In the genomic region with DNA sequence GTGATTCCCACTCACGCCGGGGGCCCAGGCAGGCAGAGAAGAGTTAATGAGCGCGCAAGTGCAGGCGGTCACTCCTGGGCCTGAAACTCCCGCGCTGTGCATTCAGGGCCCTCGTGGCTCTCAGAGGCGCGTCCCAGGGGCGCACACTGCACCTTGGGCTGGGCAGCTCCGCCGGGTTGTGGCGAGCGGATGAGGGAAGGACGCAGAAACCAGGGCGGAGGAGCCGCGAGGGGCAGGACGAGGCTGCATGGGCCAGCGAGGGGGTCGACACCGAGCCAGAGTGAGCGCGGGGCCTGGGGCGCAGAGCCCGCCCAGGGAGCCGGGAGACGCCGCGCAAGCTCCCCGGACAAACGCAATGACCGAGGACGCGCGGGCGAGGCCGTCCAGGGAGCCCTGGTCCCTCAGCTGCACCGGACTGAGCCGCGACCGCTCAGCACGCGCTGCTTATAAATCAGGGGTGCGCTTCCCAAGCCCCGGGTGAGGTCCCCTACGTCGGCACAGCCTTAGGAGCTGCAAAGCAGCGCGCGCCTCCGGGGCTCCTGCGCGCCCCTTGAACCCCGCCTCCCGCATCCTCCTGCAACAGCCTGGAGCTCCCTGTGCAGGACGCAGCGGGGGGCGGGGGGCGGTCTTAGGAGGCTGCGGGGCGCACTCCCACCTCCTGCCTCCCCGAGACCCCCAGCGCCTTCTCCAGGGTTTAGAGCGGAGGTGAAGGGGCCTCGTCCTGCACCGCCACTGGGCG, we compare ENCODE assay signal across 18 cellular contexts.
DNase-seq lines count a peak whose midpoint lies in the region; ATAC-seq and TF ChIP-seq lines count a peak whose summit lies in the region.
"Had no signal": no experiment of that assay in that cellular context is flagged by ENCODE, and none has a peak within 500 bp of the region (broad histone marks: within the 10 kb centered on the region; RNA-seq: fewer than 3 reads in every experiment).

No MANE protein-coding gene starts in this region.

- intact Hi-C loops in gastrocnemius medialis (cut with DNase I; ENCODE audit: low total_unique reads), result no loop called here

- no peak for ATAC-seq in gastrocnemius medialis
- ATAC-seq: Right ventricle myocardium inferior had no signal

- no peak overlapping the region for H3K27ac ChIP-seq in neuronal stem cell (replicated peaks; ENCODE audit: low read length)
- H3K27ac ChIP-seq in gastrocnemius medialis, result no peak overlapping the region
- H3K27ac ChIP-seq: adrenal gland, KMS-11, prostate gland had no signal

- H4K8ac ChIP-seq in neuronal stem cell (ENCODE audit: low read depth, low read length), result no peak overlapping the region

- H2AK5ac ChIP-seq in neuronal stem cell (ENCODE audit: low read depth, low read length), result no peak overlapping the region

- no peak overlapping the region for H3K4ac ChIP-seq in neuronal stem cell (ENCODE audit: low read length)

- in situ Hi-C loops in gastrocnemius medialis (cut with MboI; ENCODE audit: low sequenced_read_pairs in 4 of 4), result no loop called here

- peak overlapping the region; percentile 99 for H2BK15ac ChIP-seq in neuronal stem cell (ENCODE audit: low read length)

- no peaks in the 10 kb centered on the region for H3K36me3 ChIP-seq in ES-I3 (ENCODE audit: insufficient read depth, low read length)
- no peaks in the 10 kb centered on the region for H3K36me3 ChIP-seq in iPS-15b (ENCODE audit: control insufficient read depth, insufficient read depth, low read length)
- H3K36me3 ChIP-seq in neuronal stem cell (replicated peaks in 1 of 2; ENCODE audit: control insufficient read depth in 2 of 2, insufficient read depth in 2 of 2, low read length in 2 of 2), result no peaks in the 10 kb centered on the region
- no peaks in the 10 kb centered on the region for H3K36me3 ChIP-seq in gastrocnemius medialis
- H3K36me3 ChIP-seq: adrenal gland, BE2C, prostate gland had no signal

- H3K14ac ChIP-seq in neuronal stem cell (ENCODE audit: low read length), result peak overlapping the region; percentile 85

- H3K4me2 ChIP-seq in neuronal stem cell (ENCODE audit: insufficient read depth, low read length, poor library complexity, severe bottlenecking), result peak overlapping the region; percentile 82
- H3K4me2 ChIP-seq: KMS-11 had no signal

- H3K27me3 ChIP-seq in iPS-15b (ENCODE audit: control insufficient read depth, insufficient read depth, low read length) (peaks cover 31% of the 10 kb centered on the region), neuronal stem cell (ENCODE audit: control insufficient read depth in 3 of 3, insufficient read depth in 3 of 3, low read depth in 1 of 3, low read length in 3 of 3) (peaks cover 0 to 25% (median 6%) of the 10 kb centered on the region in 3 experiments), gastrocnemius medialis (peaks cover 22 to 24% (median 22%) of the 10 kb centered on the region in 3 donors)
- H3K27me3 ChIP-seq: BE2C had no signal

- H3K9me3 Mint-ChIP-seq in activated naive CD8-positive, alpha-beta T cell (ENCODE audit: low read depth), result peaks cover 6% of the 10 kb centered on the region

- TF ChIP-seq POLR2A in gastrocnemius medialis (IDR thresholded peaks at IDR 0.05), result no peak

- no peak overlapping the region for H3K27ac Mint-ChIP-seq in activated naive CD8-positive, alpha-beta T cell

- H3K18ac ChIP-seq in neuronal stem cell (ENCODE audit: low read length), result peak overlapping the region; percentile 96

- TF ChIP-seq CTCF in gastrocnemius medialis (IDR thresholded peaks at IDR 0.05 in 4 of 5, conservative IDR thresholded peaks at IDR 0.05 in 1 of 5), result no peak

- H3K36me3 Mint-ChIP-seq in activated naive CD8-positive, alpha-beta T cell, result peaks cover 2% of the 10 kb centered on the region

- peak; percentile 27 for DNase-seq in neuronal stem cell (ENCODE audit: low spot score)
- no peak for DNase-seq in NCI-H524 (lab: John Stamatoyannopoulos, UW)
- no peak for DNase-seq in gastrocnemius medialis
- DNase-seq in pons (ENCODE audit: low spot score), result no peak
- no peak for DNase-seq in NCI-H1092 treated with DMSO at 0.1 percent for 48 hours (lab: John Stamatoyannopoulos, UW)
- DNase-seq: activated CD8-positive, alpha-beta memory T cell treated with anti-CD3 and anti-CD28 coated beads, Interleukin-2, amount 50 U/mL, for 4 hours; adrenal gland; BE2C; DMS79; effector CD8-positive, alpha-beta T cell; NCI-H526 treated with DMSO at 0.1 percent for 48 hours; stimulated activated CD4-positive, alpha-beta T cell treated with anti-CD3 and anti-CD28 coated beads, Interleukin-1b, Interleukin-23, amount 100 ng/mL, for 48 hours had no signal

- H3K23ac ChIP-seq in neuronal stem cell (ENCODE audit: low read depth, low read length, poor library complexity), result peak overlapping the region; percentile 25

- H4K91ac ChIP-seq in neuronal stem cell (ENCODE audit: low read depth, low read length, poor library complexity), result no peak overlapping the region

- H3K4me1 Mint-ChIP-seq in activated naive CD8-positive, alpha-beta T cell (ENCODE audit: low read depth), result peaks cover 8% of the 10 kb centered on the region

- H3K4me3 Mint-ChIP-seq in activated naive CD8-positive, alpha-beta T cell, result peak overlapping the region; percentile 53

- H3K4me1 ChIP-seq in ES-I3 (ENCODE audit: insufficient read depth, low read length) (no peaks in the 10 kb centered on the region), iPS-15b (ENCODE audit: control insufficient read depth, insufficient read depth, low read length) (no peaks in the 10 kb centered on the region), neuronal stem cell (ENCODE audit: control insufficient read depth in 2 of 2, insufficient read depth in 1 of 2, low read depth in 1 of 2, low read length in 2 of 2) (peaks cover 0 to 6% of the 10 kb centered on the region in 2 donors), gastrocnemius medialis (no peaks in the 10 kb centered on the region)
- H3K4me1 ChIP-seq: adrenal gland, BE2C had no signal

- H2BK12ac ChIP-seq in neuronal stem cell (ENCODE audit: low read length), result peak overlapping the region; percentile 46

- no peak overlapping the region for H2BK120ac ChIP-seq in neuronal stem cell (ENCODE audit: low read depth, low read length)

- no CpG with 5 or more reads among the region's 69 CpGs for WGBS in neuronal stem cell (ENCODE audit: extremely low coverage in 2 of 2, insufficient read length in 2 of 2, insufficient replicate concordance in 1 of 2), 2 donors

- no peak overlapping the region for H2AFZ ChIP-seq in neuronal stem cell (ENCODE audit: low read length)

- H2BK5ac ChIP-seq in neuronal stem cell (ENCODE audit: low read length), result peak overlapping the region; percentile 76

- H3K4me3 ChIP-seq in iPS-15b (ENCODE audit: low read depth, low read length) (peak overlapping the region; percentile 59), neuronal stem cell (ENCODE audit: low read length in 2 of 2) (peak overlapping the region in 1 of 2 donors; percentile 76), gastrocnemius medialis (no peak overlapping the region)
- H3K4me3 ChIP-seq: prostate gland had no signal

- H3K9me3 ChIP-seq in ES-I3 (ENCODE audit: control insufficient read depth, insufficient read depth, low read length), result no peaks in the 10 kb centered on the region
- H3K9me3 ChIP-seq in iPS-15b (ENCODE audit: control insufficient read depth, insufficient read depth, low read length), result no peaks in the 10 kb centered on the region
- H3K9me3 ChIP-seq in neuronal stem cell (replicated peaks in 1 of 2; ENCODE audit: control insufficient read depth in 2 of 2, insufficient read depth in 1 of 2, low read depth in 1 of 2, low read length in 2 of 2), result peaks cover 2 to 4% of the 10 kb centered on the region in 2 donors
- no peaks in the 10 kb centered on the region for H3K9me3 ChIP-seq in gastrocnemius medialis
- H3K9me3 ChIP-seq: adrenal gland, BE2C, prostate gland had no signal

- H3K27me3 Mint-ChIP-seq in activated naive CD8-positive, alpha-beta T cell, result peaks cover 23% of the 10 kb centered on the region

- H3K79me1 ChIP-seq in neuronal stem cell (ENCODE audit: low read depth, low read length), result no peaks in the 10 kb centered on the region

- peak overlapping the region; percentile 62; the same call in 1 of the 2 replicates for H3K9ac ChIP-seq in ES-I3 (ENCODE audit: low read depth, low read length)
- peak overlapping the region; percentile 65 for H3K9ac ChIP-seq in iPS-15b (ENCODE audit: low read depth, low read length)
- H3K9ac ChIP-seq in neuronal stem cell (ENCODE audit: low read depth, low read length, poor library complexity), result peak overlapping the region; percentile 72
- H3K9ac ChIP-seq: KMS-11 had no signal
